In the genomic region with DNA sequence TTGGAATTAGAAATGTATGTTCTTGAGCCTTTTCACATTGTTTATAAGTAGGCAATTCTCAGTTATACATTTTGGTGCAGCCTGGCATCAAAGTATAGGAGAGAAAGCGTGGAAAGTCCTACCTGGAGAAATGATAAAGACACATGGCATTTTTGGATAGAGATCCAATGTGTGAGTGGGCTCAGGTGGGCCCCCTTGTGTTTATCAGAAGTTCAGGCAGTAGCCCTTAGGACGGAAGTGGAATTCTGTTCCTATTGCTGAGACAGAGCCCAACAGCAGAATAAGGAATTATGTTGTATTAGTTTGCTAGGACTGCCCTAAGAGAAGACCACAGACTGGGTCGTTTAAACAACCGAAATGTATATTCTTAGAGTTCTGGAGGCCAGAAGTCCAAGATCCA, we compare ENCODE assay signal across 33 cellular contexts.
DNase-seq lines count a peak whose midpoint lies in the region; ATAC-seq, FAIRE-seq and TF ChIP-seq lines count a peak whose summit lies in the region.
"Had no signal": no experiment of that assay in that cellular context is flagged by ENCODE, and none has a peak within 500 bp of the region (broad histone marks: within the 10 kb centered on the region; RNA-seq: fewer than 3 reads in every experiment).

No MANE protein-coding gene starts in this region.

- intact Hi-C loops in K562 (cut with micrococcal nuclease): no loop called here

- H3K4me3 ChIP-seq in Loucy (ENCODE audit: low read length, poor library complexity, severe bottlenecking) (no peak overlapping the region), K562 (no peak overlapping the region), neural progenitor cell (no peak overlapping the region)
- H3K4me3 ChIP-seq: heart right ventricle, right atrium auricular region, SJCRH30, smooth muscle cell, stomach, tibial artery had no signal

- no peaks in the 10 kb centered on the region for H3K9me1 ChIP-seq in K562 (ENCODE audit: control insufficient read depth, insufficient read depth, low read length)

- H3F3A ChIP-seq in Loucy (ENCODE audit: low read depth): no peaks in the 10 kb centered on the region
- H3F3A ChIP-seq in neural progenitor cell (ENCODE audit: low read depth): peaks cover 6% of the 10 kb centered on the region

- H3K79me2 ChIP-seq in Loucy (ENCODE audit: insufficient read depth, low read length) (no peaks in the 10 kb centered on the region), K562 (ENCODE audit: control insufficient read depth, insufficient read depth, low read length) (no peaks in the 10 kb centered on the region), neural progenitor cell (ENCODE audit: low read depth) (no peaks in the 10 kb centered on the region)
- H3K79me2 ChIP-seq: parathyroid adenoma had no signal

- CTCF ChIA-PET in K562 (lab: Yijun Ruan, JAX; ENCODE audit: low intra/inter-chr PET ratio): no interaction called here
- CTCF ChIA-PET in activated CD8-positive, alpha-beta T cell treated with anti-CD3 and anti-CD28 coated beads, Interleukin-2, amount 10 ng/mL, durations not matched to agents 7 days and 5 days (lab: Charles Lee): no interaction called here

- H3K9me3 Mint-ChIP-seq in neural progenitor cell: peaks cover 2% of the 10 kb centered on the region
- H3K9me3 Mint-ChIP-seq in activated CD8-positive, alpha-beta T cell treated with anti-CD3 and anti-CD28 coated beads, Interleukin-2, amount 10 ng/mL, durations not matched to agents 7 days and 5 days (ENCODE audit: insufficient read depth): no peaks in the 10 kb centered on the region

- no peak for TF ChIP-seq RAD21 in K562 (CRISPR knock-in tag; conservative IDR thresholded peaks at IDR 0.05 in 1 of 2, IDR thresholded peaks at IDR 0.05 in 1 of 2)

- peaks cover 11% of the 10 kb centered on the region for H3K4me1 Mint-ChIP-seq in neural progenitor cell
- no peaks in the 10 kb centered on the region for H3K4me1 Mint-ChIP-seq in activated CD8-positive, alpha-beta T cell treated with anti-CD3 and anti-CD28 coated beads, Interleukin-2, amount 10 ng/mL, durations not matched to agents 7 days and 5 days (ENCODE audit: low read depth)
- H3K4me1 Mint-ChIP-seq: activated naive CD4-positive, alpha-beta T cell treated with anti-CD3 and anti-CD28 coated beads, Interleukin-2, amount 10 ng/mL, durations not matched to agents 7 days and 5 days; T-cell had no signal

- no peak overlapping the region for H3K4me3 Mint-ChIP-seq in neural progenitor cell
- H3K4me3 Mint-ChIP-seq in activated CD8-positive, alpha-beta T cell treated with anti-CD3 and anti-CD28 coated beads, Interleukin-2, amount 10 ng/mL, durations not matched to agents 7 days and 5 days: no peak overlapping the region
- H3K4me3 Mint-ChIP-seq: activated CD4-positive, alpha-beta memory T cell treated with anti-CD3 and anti-CD28 coated beads for 36 hours; activated naive CD4-positive, alpha-beta T cell treated with anti-CD3 and anti-CD28 coated beads, Interleukin-2, amount 10 ng/mL, durations not matched to agents 7 days and 5 days; CD8-positive, alpha-beta T cell; T-cell had no signal

- H3K4me2 ChIP-seq in Loucy (ENCODE audit: low read depth, low read length, poor library complexity, severe bottlenecking): no peak overlapping the region
- no peak overlapping the region for H3K4me2 ChIP-seq in K562 (ENCODE audit: insufficient read depth, low read length)
- H3K4me2 ChIP-seq in neural progenitor cell: no peak overlapping the region
- H3K4me2 ChIP-seq: smooth muscle cell had no signal

- TF ChIP-seq CTCF in Loucy (conservative IDR thresholded peaks at IDR 0.05; ENCODE audit: low read length) (0 out of 2 replicates have a peak, but pooled peaks have one; percentile 18), K562 (IDR thresholded peaks at IDR 0.05 in 2 of 3, conservative IDR thresholded peaks at IDR 0.05 in 1 of 3; ENCODE audit: insufficient read depth in 2 of 3, low read depth in 1 of 3, low read length in 3 of 3) (peak; percentile 27 to 37 (median 35); a peak in 2 of 6 replicates), neural progenitor cell (IDR thresholded peaks at IDR 0.05) (peak; percentile 42)

- peaks cover 6% of the 10 kb centered on the region for H3K27me3 Mint-ChIP-seq in neural progenitor cell (ENCODE audit: insufficient read depth, low read depth)
- no peaks in the 10 kb centered on the region for H3K27me3 Mint-ChIP-seq in activated CD8-positive, alpha-beta T cell treated with anti-CD3 and anti-CD28 coated beads, Interleukin-2, amount 10 ng/mL, durations not matched to agents 7 days and 5 days (ENCODE audit: low read depth)
- H3K27me3 Mint-ChIP-seq: T-cell had no signal

- H3K9me2 ChIP-seq in Loucy (replicated peaks; ENCODE audit: low read depth, low read length): no peaks in the 10 kb centered on the region

- no peak overlapping the region for H3K27ac Mint-ChIP-seq in neural progenitor cell
- H3K27ac Mint-ChIP-seq in activated CD8-positive, alpha-beta T cell treated with anti-CD3 and anti-CD28 coated beads, Interleukin-2, amount 10 ng/mL, durations not matched to agents 7 days and 5 days: no peak overlapping the region
- H3K27ac Mint-ChIP-seq: activated CD4-positive, alpha-beta memory T cell treated with anti-CD3 and anti-CD28 coated beads for 36 hours; activated naive CD4-positive, alpha-beta T cell treated with anti-CD3 and anti-CD28 coated beads, Interleukin-2, amount 10 ng/mL, durations not matched to agents 7 days and 5 days; CD8-positive, alpha-beta T cell; T-cell had no signal

- H4K20me1 ChIP-seq in Loucy (ENCODE audit: insufficient read depth, low read length, poor library complexity, severe bottlenecking) (no peaks in the 10 kb centered on the region), K562 (replicated peaks; ENCODE audit: control insufficient read depth, insufficient read depth, low read length) (no peaks in the 10 kb centered on the region), neural progenitor cell (ENCODE audit: low read depth) (no peaks in the 10 kb centered on the region)

- no peak overlapping the region for H3K9ac ChIP-seq in Loucy (ENCODE audit: low read depth, low read length, poor library complexity, severe bottlenecking)
- no peak overlapping the region for H3K9ac ChIP-seq in K562 (ENCODE audit: insufficient read depth in 1 of 2, low read depth in 2 of 2, low read length in 2 of 2)
- H3K9ac ChIP-seq in neural progenitor cell: no peak overlapping the region
- H3K9ac ChIP-seq: parathyroid adenoma had no signal

- FAIRE-seq in K562 (lab: Jason Lieb, UNC): peak; percentile 23
- FAIRE-seq: colon, RCC 7860 had no signal

- DNase-seq in NCI-H748 (lab: John Stamatoyannopoulos, UW; ENCODE audit: unreplicated experiment): peak; percentile 23
- no peak for DNase-seq in NCI-H748 treated with DMSO at 0.1 percent for 48 hours (lab: John Stamatoyannopoulos, UW)
- DNase-seq in K562 (ENCODE audit: extremely low read depth in 1 of 4, low spot score in 3 of 4): peak in 2 of 4 experiments; percentile 21 to 29
- DNase-seq in neural progenitor cell (ENCODE audit: low spot score): no peak
- no peak for DNase-seq in activated CD8-positive, alpha-beta T cell treated with anti-CD3 and anti-CD28 coated beads, Interleukin-2, amount 10 ng/mL, durations not matched to agents 7 days and 5 days
- no peak for DNase-seq in HuH-7.5 (ENCODE audit: low spot score)
- DNase-seq: activated CD4-positive, alpha-beta memory T cell treated with anti-CD3 and anti-CD28 coated beads for 36 hours; activated CD8-positive, alpha-beta memory T cell treated with anti-CD3 and anti-CD28 coated beads, Interleukin-2, amount 50 U/mL, for 48 hours; activated naive CD4-positive, alpha-beta T cell treated with anti-CD3 and anti-CD28 coated beads, Interleukin-2, amount 10 ng/mL, durations not matched to agents 7 days and 5 days; AML-193; CD8-positive, alpha-beta T cell; effector memory CD4-positive, alpha-beta T cell; erythroblast; foreskin keratinocyte; GF-D8; heart right ventricle; KBM-7; NCI-H1417 treated with DMSO at 0.1 percent for 48 hours; NCI-H2081; SJCRH30; stimulated activated CD4-positive, alpha-beta T cell treated with anti-CD3 and anti-CD28 coated beads, Interleukin-1b, Interleukin-23, amount 100 ng/mL, for 48 hours; stimulated activated CD8-positive, alpha-beta memory T cell treated with anti-CD3 and anti-CD28 coated beads, Interleukin-4, amount 100 ng/mL, for 48 hours; stomach; T-cell; tibial artery had no signal

- H3K4me1 ChIP-seq in Loucy (ENCODE audit: insufficient read depth, low read length, poor library complexity, severe bottlenecking) (no peaks in the 10 kb centered on the region), K562 (replicated peaks in 1 of 2; ENCODE audit: control insufficient read depth in 2 of 2, insufficient read depth in 2 of 2, low read length in 2 of 2) (no peaks in the 10 kb centered on the region), neural progenitor cell (peaks cover 10% of the 10 kb centered on the region)
- H3K4me1 ChIP-seq: foreskin keratinocyte, heart right ventricle, parathyroid adenoma, right atrium auricular region, SJCRH30, stomach, tibial artery had no signal

- H2AFZ ChIP-seq in Loucy (ENCODE audit: low read length) (no peak overlapping the region), K562 (ENCODE audit: low read depth, low read length) (no peak overlapping the region), neural progenitor cell (replicated peaks) (no peak overlapping the region)
- H2AFZ ChIP-seq: parathyroid adenoma had no signal

- H3K36me3 Mint-ChIP-seq in neural progenitor cell: peaks cover 3% of the 10 kb centered on the region
- H3K36me3 Mint-ChIP-seq in activated CD8-positive, alpha-beta T cell treated with anti-CD3 and anti-CD28 coated beads, Interleukin-2, amount 10 ng/mL, durations not matched to agents 7 days and 5 days (ENCODE audit: low read depth): peaks cover 1% of the 10 kb centered on the region

- in situ Hi-C loops in K562 (cut with MboI): no loop called here

- H3K36me3 ChIP-seq in Loucy (ENCODE audit: insufficient read depth, low read length) (no peaks in the 10 kb centered on the region), K562 (ENCODE audit: control insufficient read depth, insufficient read depth, low read length) (no peaks in the 10 kb centered on the region), neural progenitor cell (no peaks in the 10 kb centered on the region)
- H3K36me3 ChIP-seq: SJCRH30 had no signal

- no peak overlapping the region for H3K27ac ChIP-seq in K562 (ENCODE audit: extremely low read depth, low read depth, low read length)
- no peak overlapping the region for H3K27ac ChIP-seq in neural progenitor cell
- H3K27ac ChIP-seq: foreskin keratinocyte, heart right ventricle, parathyroid adenoma, right atrium auricular region, SJCRH30, stomach, tibial artery had no signal

- H3K9me3 ChIP-seq in Loucy (ENCODE audit: insufficient read depth, low read depth, low read length) (no peaks in the 10 kb centered on the region), K562 (replicated peaks; ENCODE audit: control insufficient read depth, insufficient read depth, low read depth, low read length) (no peaks in the 10 kb centered on the region), neural progenitor cell (ENCODE audit: low read depth) (no peaks in the 10 kb centered on the region)

- no peak for TF ChIP-seq EP300 in K562 (IDR thresholded peaks at IDR 0.05; ENCODE audit: low read length)

- POLR2A ChIA-PET in K562 (lab: Yijun Ruan, JAX): interaction anchor here (0.8 to 1.2 kb wide), 2 partner anchors 20 to 35 kb away, joined by 3 to 4 read pairs; no protein-coding TSS in a partner anchor
- POLR2A ChIA-PET in activated CD8-positive, alpha-beta T cell treated with anti-CD3 and anti-CD28 coated beads, Interleukin-2, amount 10 ng/mL, durations not matched to agents 7 days and 5 days (lab: Charles Lee): no interaction called here

- 11% methylated on average over 4 of the region's 4 CpGs for WGBS in K562 (ENCODE audit: insufficient coverage, low coverage, missing lambda C conversion rate)

- no peaks in the 10 kb centered on the region for H3K27me3 ChIP-seq in Loucy (ENCODE audit: insufficient read depth, low read length, poor library complexity, severe bottlenecking)
- 0 out of 5 replicates have a peak, but pooled peaks cover 0 to 4% of the 10 kb centered on the region in 2 experiments for H3K27me3 ChIP-seq in K562 (ENCODE audit: control insufficient read depth in 2 of 2, insufficient read depth in 2 of 2, low read length in 2 of 2)
- no peaks in the 10 kb centered on the region for H3K27me3 ChIP-seq in neural progenitor cell
- H3K27me3 ChIP-seq: foreskin keratinocyte, right atrium auricular region, SJCRH30, stomach, tibial artery had no signal

- TF ChIP-seq POLR2A in K562 (conservative IDR thresholded peaks at IDR 0.05): no peak

- ATAC-seq in K562 (peak; percentile 75), GM21529 (IDR thresholded peaks at IDR 0.05; ENCODE audit: unreplicated experiment) (no peak)
- no peak for ATAC-seq in activated CD8-positive, alpha-beta T cell treated with anti-CD3 and anti-CD28 coated beads, Interleukin-2, amount 10 ng/mL, durations not matched to agents 7 days and 5 days
- ATAC-seq: activated CD4-positive, CD25-positive, alpha-beta regulatory T cell treated with anti-CD3 and anti-CD28 coated beads, Interleukin-2, amount 50 U/mL, for 24 hours; CD8-positive, alpha-beta T cell; foreskin keratinocyte; heart right ventricle; T-cell had no signal

- no TSS peak for BruUV-seq in K562 (replicated peaks; lab: Mats Ljungman, UMichigan)
